ENCODE assay signal across 22 cellular contexts in genomic region chr21:20258542-20258941, GRCh38.
DNase-seq lines count a peak whose midpoint lies in the region; ATAC-seq, FAIRE-seq and TF ChIP-seq lines count a peak whose summit lies in the region.
"Had no signal": no experiment of that assay in that cellular context is flagged by ENCODE, and none has a peak within 500 bp of the region (broad histone marks: within the 10 kb centered on the region; RNA-seq: fewer than 3 reads in every experiment).

No MANE protein-coding gene starts in this region.

- peaks cover 15% of the 10 kb centered on the region; the same call in 2 of the 3 replicates for H3K79me2 ChIP-seq in K562 (ENCODE audit: control insufficient read depth, insufficient read depth, low read length)

- in situ Hi-C loops in K562 (cut with MboI) = no loop called here
- in situ Hi-C loops in brain microvascular endothelial cell (cut with HindIII; ENCODE audit: low pct_ligation_motif_present, low sequenced_read_pairs) = no loop called here

- CTCF ChIA-PET in K562 (lab: Yijun Ruan, JAX; ENCODE audit: low intra/inter-chr PET ratio) = no interaction called here

- BruUV-seq in K562 (replicated peaks; lab: Mats Ljungman, UMichigan) = no TSS peak

- peak overlapping the region; percentile 56 to 59; a peak in 3 of 4 replicates for H3K9ac ChIP-seq in K562 (ENCODE audit: insufficient read depth in 1 of 2, low read depth in 2 of 2, low read length in 2 of 2)
- H3K9ac ChIP-seq: SK-N-SH had no signal

- H3K27me3 Mint-ChIP-seq in nephron progenitor cell (ENCODE audit: low read depth, poor library complexity) = no peaks in the 10 kb centered on the region
- H3K27me3 Mint-ChIP-seq: activated CD8-positive, alpha-beta T cell treated with anti-CD3 and anti-CD28 coated beads for 36 hours had no signal

- peaks cover 4 to 21% of the 10 kb centered on the region in 2 experiments; a peak in 3 of 5 replicates for H3K4me1 ChIP-seq in K562 (replicated peaks in 1 of 2; ENCODE audit: control insufficient read depth in 2 of 2, insufficient read depth in 2 of 2, low read length in 2 of 2)

- no peaks in the 10 kb centered on the region for H3K9me3 ChIP-seq in K562 (replicated peaks; ENCODE audit: control insufficient read depth, insufficient read depth, low read depth, low read length)
- H3K9me3 ChIP-seq: neutrophil, SK-N-SH had no signal

- H3K4me1 Mint-ChIP-seq in nephron progenitor cell = peaks cover 7% of the 10 kb centered on the region
- H3K4me1 Mint-ChIP-seq: stimulated activated effector memory CD8-positive, alpha-beta T cell treated with anti-CD3 and anti-CD28 coated beads, Interleukin-12 subunit alpha, Interleukin-12 subunit beta, amount 100 ng/mL, for 72 hours had no signal

- H3K9me3 Mint-ChIP-seq in nephron progenitor cell = no peaks in the 10 kb centered on the region

- H3K27ac ChIP-seq in K562 (ENCODE audit: extremely low read depth, low read depth, low read length) (peak overlapping the region; percentile 89), brain microvascular endothelial cell (no peak overlapping the region)
- H3K27ac ChIP-seq: neutrophil had no signal

- H3K9me1 ChIP-seq in K562 (ENCODE audit: control insufficient read depth, insufficient read depth, low read length) = peaks cover 2% of the 10 kb centered on the region

- TF ChIP-seq CTCF in K562 (IDR thresholded peaks at IDR 0.05 in 2 of 3, conservative IDR thresholded peaks at IDR 0.05 in 1 of 3; ENCODE audit: insufficient read depth in 2 of 3, low read depth in 1 of 3, low read length in 3 of 3) (no peak), nephron progenitor cell (IDR thresholded peaks at IDR 0.05) (no peak), brain microvascular endothelial cell (IDR thresholded peaks at IDR 0.05; ENCODE audit: low read depth, low read length, missing control alignments) (no peak)

- WGBS in K562 (ENCODE audit: insufficient coverage, low coverage, missing lambda C conversion rate) = 0% methylated on average over 2 of the region's 2 CpGs

- no peaks in the 10 kb centered on the region for H3K27me3 ChIP-seq in K562 (ENCODE audit: control insufficient read depth in 2 of 2, insufficient read depth in 2 of 2, low read length in 2 of 2)
- no peaks in the 10 kb centered on the region for H3K27me3 ChIP-seq in brain microvascular endothelial cell (replicated peaks)
- H3K27me3 ChIP-seq: neutrophil had no signal

- peak overlapping the region; percentile 73 for H3K4me2 ChIP-seq in K562 (ENCODE audit: insufficient read depth, low read length)
- H3K4me2 ChIP-seq: SK-N-SH had no signal

- H3K4me3 ChIP-seq in K562 (peak overlapping the region; percentile 26), brain microvascular endothelial cell (ENCODE audit: low read depth, low read length) (no peak overlapping the region)

- H3K27ac Mint-ChIP-seq in nephron progenitor cell = peak overlapping the region; percentile 11
- H3K27ac Mint-ChIP-seq: activated CD8-positive, alpha-beta T cell treated with anti-CD3 and anti-CD28 coated beads for 36 hours; stimulated activated effector memory CD8-positive, alpha-beta T cell treated with anti-CD3 and anti-CD28 coated beads, Interleukin-12 subunit alpha, Interleukin-12 subunit beta, amount 100 ng/mL, for 72 hours had no signal

- DNase-seq in KG1 (lab: John Stamatoyannopoulos, UW) (peak; percentile 64), NOMO-1 treated with DMSO at 0.1 percent for 48 hours (lab: John Stamatoyannopoulos, UW; ENCODE audit: unreplicated experiment) (peak; percentile 69), K562 (ENCODE audit: extremely low read depth in 1 of 4, low spot score in 3 of 4) (peak; percentile 48 to 89 (median 66)), nephron progenitor cell (no peak), NCI-H446 treated with DMSO at 0.1 percent for 48 hours (lab: John Stamatoyannopoulos, UW) (no peak), brain microvascular endothelial cell (no peak), NCI-H2029 (lab: John Stamatoyannopoulos, UW) (no peak)
- DNase-seq: activated CD4-positive, CD25-positive, alpha-beta regulatory T cell treated with anti-CD3 and anti-CD28 coated beads, Interleukin-2, amount 50 U/mL, for 72 hours; activated CD8-positive, alpha-beta T cell treated with anti-CD3 and anti-CD28 coated beads for 36 hours; activated gamma-delta T cell; central memory CD4-positive, alpha-beta T cell; foreskin fibroblast; NCI-H1048; NCI-H2029 treated with DMSO at 0.1 percent for 48 hours; NK-92 treated with Interleukin-12 subunit alpha and Interleukin-12 subunit beta, amount 100 ng/mL, for 24 hours; SK-N-SH; stimulated activated CD4-positive, alpha-beta T cell treated with anti-CD3 and anti-CD28 coated beads, Interleukin-2, amount 100 ng/mL, for 24 hours; T1000 had no signal

- intact Hi-C loops in K562 (cut with micrococcal nuclease) = no loop called here

- FAIRE-seq in K562 (lab: Jason Lieb, UNC) = peak; percentile 98
- FAIRE-seq: GM18507 had no signal

- no peaks in the 10 kb centered on the region for H4K20me1 ChIP-seq in K562 (replicated peaks; ENCODE audit: control insufficient read depth, insufficient read depth, low read length)

- TF ChIP-seq EP300 in K562 (IDR thresholded peaks at IDR 0.05; ENCODE audit: low read length) = peak; percentile 92

- H3K36me3 ChIP-seq in K562 (ENCODE audit: control insufficient read depth, insufficient read depth, low read length) (no peaks in the 10 kb centered on the region; the same call in 2 of the 3 replicates), brain microvascular endothelial cell (replicated peaks) (no peaks in the 10 kb centered on the region)
- H3K36me3 ChIP-seq: neutrophil had no signal

- no peak; a peak in 1 of 4 replicates for TF ChIP-seq RAD21 in K562 (CRISPR knock-in tag; conservative IDR thresholded peaks at IDR 0.05 in 1 of 2, IDR thresholded peaks at IDR 0.05 in 1 of 2)

- H2AFZ ChIP-seq in K562 (ENCODE audit: low read depth, low read length) = peak overlapping the region; percentile 80

- H3K4me3 Mint-ChIP-seq in nephron progenitor cell = no peak overlapping the region
- H3K4me3 Mint-ChIP-seq: activated CD8-positive, alpha-beta T cell treated with anti-CD3 and anti-CD28 coated beads for 36 hours; stimulated activated effector memory CD8-positive, alpha-beta T cell treated with anti-CD3 and anti-CD28 coated beads, Interleukin-12 subunit alpha, Interleukin-12 subunit beta, amount 100 ng/mL, for 72 hours had no signal

- POLR2A ChIA-PET in K562 (lab: Yijun Ruan, JAX) = interaction anchor here (0.6 to 2.6 kb wide), 7 partner anchors 8 to 40 kb away, joined by 3 to 11 read pairs (median 4); no protein-coding TSS in a partner anchor

- no peaks in the 10 kb centered on the region for H3K36me3 Mint-ChIP-seq in nephron progenitor cell (ENCODE audit: low read depth)
- H3K36me3 Mint-ChIP-seq: stimulated activated effector memory CD8-positive, alpha-beta T cell treated with anti-CD3 and anti-CD28 coated beads, Interleukin-12 subunit alpha, Interleukin-12 subunit beta, amount 100 ng/mL, for 72 hours had no signal

- TF ChIP-seq POLR2A in K562 (conservative IDR thresholded peaks at IDR 0.05) = no peak

- ATAC-seq in K562 = peak; percentile 93
- ATAC-seq: activated CD8-positive, alpha-beta T cell treated with anti-CD3 and anti-CD28 coated beads for 36 hours; HCT116; stimulated activated effector memory CD8-positive, alpha-beta T cell treated with anti-CD3 and anti-CD28 coated beads, Interleukin-12 subunit alpha, Interleukin-12 subunit beta, amount 100 ng/mL, for 72 hours had no signal

TF ChIP-seq in K562, 482 proteins besides CTCF, POLR2A, EP300 and RAD21 (continues in another document):
- TF ChIP-seq TBP (optimal IDR thresholded peaks at IDR 0.05; ENCODE audit: low read depth, low read length) (peak; percentile 19), ZNF707 (CRISPR knock-in tag; conservative IDR thresholded peaks at IDR 0.05) (no peak), PHF21A (IDR thresholded peaks at IDR 0.05; ENCODE audit: borderline replicate concordance, low read depth) (peak; percentile 20; the same call in 1 of the 2 replicates), NCOR1 (IDR thresholded peaks at IDR 0.05) (peak; percentile 85), CBFA2T3 (IDR thresholded peaks at IDR 0.05) (peak; percentile 91), L3MBTL2 (IDR thresholded peaks at IDR 0.05) (0 out of 2 replicates have a peak, but pooled peaks have one; percentile 43), BRD4 (IDR thresholded peaks at IDR 0.05) (no peak; the same call in 1 of the 2 replicates), PTBP1 (IDR thresholded peaks at IDR 0.05; ENCODE audit: low read depth, low read length) (no peak), NR2F6 (CRISPR knock-in tag; IDR thresholded peaks at IDR 0.05) (no peak), BDP1 (IDR thresholded peaks at IDR 0.05; ENCODE audit: insufficient read depth, insufficient read length) (no peak), FOSL1 (tag; conservative IDR thresholded peaks at IDR 0.05) (peak; percentile 44; the same call in 1 of the 2 replicates), EZH2 (IDR thresholded peaks at IDR 0.05; ENCODE audit: borderline replicate concordance, low read depth, low read length) (no peak), MEF2A (IDR thresholded peaks at IDR 0.05; ENCODE audit: control insufficient read depth, low read depth, low read length) (peak; percentile 43; the same call in 1 of the 2 replicates), CHD4 (IDR thresholded peaks at IDR 0.05; ENCODE audit: insufficient read depth, insufficient replicate concordance, low read depth, low read length, poor library complexity, severe bottlenecking) (no peak), ZNF395 (CRISPR knock-in tag; IDR thresholded peaks at IDR 0.05) (no peak), KDM2B (CRISPR knock-in tag; IDR thresholded peaks at IDR 0.05) (no peak)

Comparison
In these comparisons a context has a peak if more than half of its experiments do, and no peak if none do; other contexts are left out.
1. DNase-seq: peak in KG1 (single experiment), NOMO-1 treated with DMSO at 0.1 percent for 48 hours (single experiment) and K562 (4 of 4); none in nephron progenitor cell (single experiment), NCI-H446 treated with DMSO at 0.1 percent for 48 hours (single experiment), brain microvascular endothelial cell (single experiment) and NCI-H2029 (single experiment).